Comparison of ENCODE assay signal across 8 cellular contexts in genomic region chr7:95893484-95893883, GRCh38.
"Had no signal": no experiment of that assay in that cellular context is flagged by ENCODE, and none has a peak within 500 bp of the region (broad histone marks: within the 10 kb centered on the region; RNA-seq: fewer than 3 reads in every experiment).

No MANE protein-coding gene starts in this region.

- H2AFZ ChIP-seq: GM23338 had no signal

- H3K36me3 Mint-ChIP-seq: IgD-negative memory B cell had no signal

- H3K4me3 ChIP-seq: GM23338 had no signal

- H3K9me3 Mint-ChIP-seq: GM23338, H9, IgD-negative memory B cell had no signal

- H3K4me3 Mint-ChIP-seq: GM23338, H9, IgD-negative memory B cell had no signal

- H3K4me2 ChIP-seq: GM23338 had no signal

- ATAC-seq: GM23338 had no signal

- FAIRE-seq: H1, H54 had no signal

- DNase-seq: H9, HCEC 1CT, KG1 had no signal

- H3K27ac Mint-ChIP-seq: GM23338, H9, IgD-negative memory B cell had no signal

- H3K27ac ChIP-seq: HL-60 had no signal

- H3K4me1 Mint-ChIP-seq: IgD-negative memory B cell had no signal

- H3K27me3 Mint-ChIP-seq: IgD-negative memory B cell had no signal
